In the genomic region with DNA sequence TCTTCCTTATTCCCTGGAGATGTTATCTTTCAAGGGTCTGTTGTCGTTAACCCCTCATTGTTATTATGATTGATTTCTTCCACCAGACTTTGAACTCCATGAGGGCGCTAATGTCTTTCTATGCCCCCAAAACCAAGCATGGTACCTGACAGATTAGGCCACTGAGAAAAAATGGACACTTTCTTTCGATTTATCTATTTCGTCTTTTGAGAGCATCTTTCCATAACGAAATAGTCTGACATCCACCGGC, we compare ENCODE assay signal across 1 cellular context.
A peak's percentile ranks its signal among the peaks of the same experiment; 100 is the strongest.
TF ChIP-seq lines count a peak whose summit lies in the region.

No MANE protein-coding gene starts in this region.

TF ChIP-seq in K562, 482 proteins besides CTCF, POLR2A, EP300 and RAD21:
- TF ChIP-seq, protein P1, sequence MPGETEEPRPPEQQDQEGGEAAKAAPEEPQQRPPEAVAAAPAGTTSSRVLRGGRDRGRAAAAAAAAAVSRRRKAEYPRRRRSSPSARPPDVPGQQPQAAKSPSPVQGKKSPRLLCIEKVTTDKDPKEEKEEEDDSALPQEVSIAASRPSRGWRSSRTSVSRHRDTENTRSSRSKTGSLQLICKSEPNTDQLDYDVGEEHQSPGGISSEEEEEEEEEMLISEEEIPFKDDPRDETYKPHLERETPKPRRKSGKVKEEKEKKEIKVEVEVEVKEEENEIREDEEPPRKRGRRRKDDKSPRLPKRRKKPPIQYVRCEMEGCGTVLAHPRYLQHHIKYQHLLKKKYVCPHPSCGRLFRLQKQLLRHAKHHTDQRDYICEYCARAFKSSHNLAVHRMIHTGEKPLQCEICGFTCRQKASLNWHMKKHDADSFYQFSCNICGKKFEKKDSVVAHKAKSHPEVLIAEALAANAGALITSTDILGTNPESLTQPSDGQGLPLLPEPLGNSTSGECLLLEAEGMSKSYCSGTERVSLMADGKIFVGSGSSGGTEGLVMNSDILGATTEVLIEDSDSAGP (CRISPR knock-in tag; IDR thresholded peaks at IDR 0.05): no peak
- TF ChIP-seq TFAM (CRISPR knock-in tag; conservative IDR thresholded peaks at IDR 0.05): no peak
- TF ChIP-seq STAG1 (CRISPR knock-in tag; IDR thresholded peaks at IDR 0.05; ENCODE audit: borderline replicate concordance): no peak
- TF ChIP-seq NR2C2 (CRISPR knock-in tag; IDR thresholded peaks at IDR 0.05): no peak
- TF ChIP-seq NR2C2 (tag; IDR thresholded peaks at IDR 0.05): no peak
- no peak for TF ChIP-seq IRF1 (CRISPR knock-in tag; IDR thresholded peaks at IDR 0.05; ENCODE audit: borderline replicate concordance)
- TF ChIP-seq ZNF586 (CRISPR knock-in tag; conservative IDR thresholded peaks at IDR 0.05): no peak
- no peak for TF ChIP-seq CHD7 (IDR thresholded peaks at IDR 0.05; ENCODE audit: low read depth, low read length)
- TF ChIP-seq, protein P2, sequence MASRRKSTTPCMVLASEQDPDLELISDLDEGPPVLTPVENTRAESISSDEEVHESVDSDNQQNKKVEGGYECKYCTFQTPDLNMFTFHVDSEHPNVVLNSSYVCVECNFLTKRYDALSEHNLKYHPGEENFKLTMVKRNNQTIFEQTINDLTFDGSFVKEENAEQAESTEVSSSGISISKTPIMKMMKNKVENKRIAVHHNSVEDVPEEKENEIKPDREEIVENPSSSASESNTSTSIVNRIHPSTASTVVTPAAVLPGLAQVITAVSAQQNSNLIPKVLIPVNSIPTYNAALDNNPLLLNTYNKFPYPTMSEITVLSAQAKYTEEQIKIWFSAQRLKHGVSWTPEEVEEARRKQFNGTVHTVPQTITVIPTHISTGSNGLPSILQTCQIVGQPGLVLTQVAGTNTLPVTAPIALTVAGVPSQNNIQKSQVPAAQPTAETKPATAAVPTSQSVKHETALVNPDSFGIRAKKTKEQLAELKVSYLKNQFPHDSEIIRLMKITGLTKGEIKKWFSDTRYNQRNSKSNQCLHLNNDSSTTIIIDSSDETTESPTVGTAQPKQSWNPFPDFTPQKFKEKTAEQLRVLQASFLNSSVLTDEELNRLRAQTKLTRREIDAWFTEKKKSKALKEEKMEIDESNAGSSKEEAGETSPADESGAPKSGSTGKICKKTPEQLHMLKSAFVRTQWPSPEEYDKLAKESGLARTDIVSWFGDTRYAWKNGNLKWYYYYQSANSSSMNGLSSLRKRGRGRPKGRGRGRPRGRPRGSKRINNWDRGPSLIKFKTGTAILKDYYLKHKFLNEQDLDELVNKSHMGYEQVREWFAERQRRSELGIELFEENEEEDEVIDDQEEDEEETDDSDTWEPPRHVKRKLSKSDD (conservative IDR thresholded peaks at IDR 0.05; ENCODE audit: low read length): no peak
- 0 out of 2 replicates have a peak, but pooled peaks have one; percentile 13 for TF ChIP-seq ZNF589 (CRISPR knock-in tag; IDR thresholded peaks at IDR 0.05; ENCODE audit: low read depth)
- TF ChIP-seq TEAD1 (CRISPR knock-in tag; IDR thresholded peaks at IDR 0.05): no peak
- no peak for TF ChIP-seq ZNF253 (CRISPR knock-in tag; conservative IDR thresholded peaks at IDR 0.05)
- no peak for TF ChIP-seq ZNF507 (tag; conservative IDR thresholded peaks at IDR 0.05)
- peak; percentile 6 for TF ChIP-seq BRD9 (IDR thresholded peaks at IDR 0.05; ENCODE audit: low read depth, partially characterized antibody)
- no peak for TF ChIP-seq MTA2 (IDR thresholded peaks at IDR 0.05; ENCODE audit: low read depth)
